In genomic region chr7:140673063-140673769, GRCh38 we compare ENCODE assay signal across 1 cellular context.
TF ChIP-seq lines count a peak whose summit lies in the region.

No MANE protein-coding gene starts in this region.

TF ChIP-seq in endothelial cell of umbilical vein, 7 proteins besides CTCF, POLR2A, EP300 and RAD21:
- TF ChIP-seq GATA2 (IDR thresholded peaks at IDR 0.05; ENCODE audit: insufficient read depth, insufficient read length, low read depth, low read length), result no peak
- no peak for TF ChIP-seq JUN (IDR thresholded peaks at IDR 0.05; ENCODE audit: borderline replicate concordance, insufficient read depth, insufficient read length, low read depth)
- no peak for TF ChIP-seq MAX (IDR thresholded peaks at IDR 0.05; ENCODE audit: insufficient read depth, insufficient read length)
- TF ChIP-seq POLR2AphosphoS5 (IDR thresholded peaks at IDR 0.05; ENCODE audit: insufficient read depth, low read depth, low read length), result no peak
- no peak for TF ChIP-seq FOS (IDR thresholded peaks at IDR 0.05; ENCODE audit: borderline replicate concordance, insufficient read depth, low read length)
- TF ChIP-seq EZH2 (IDR thresholded peaks at IDR 0.05; ENCODE audit: borderline replicate concordance, low read depth, low read length, severe bottlenecking), result no peak
- no peak for TF ChIP-seq MYC (IDR thresholded peaks at IDR 0.05; ENCODE audit: low read depth, low read length)
